In the genomic region with DNA sequence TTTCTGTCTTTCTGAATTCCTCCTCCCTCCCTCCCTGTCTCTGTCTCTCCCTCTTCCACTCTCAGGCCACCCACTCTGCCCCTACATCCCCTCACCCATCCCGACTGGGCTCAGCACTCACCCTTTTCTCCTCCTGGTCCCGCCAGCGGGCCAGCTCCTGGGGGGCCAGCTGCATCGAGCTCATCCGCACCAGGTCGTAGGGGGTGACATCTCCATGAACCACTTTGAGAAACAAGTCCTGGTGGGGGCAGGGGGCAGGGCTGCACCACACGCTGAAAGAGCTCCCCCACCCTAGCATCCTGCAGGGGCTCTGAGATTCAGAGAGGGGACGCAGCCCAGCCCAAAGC, we compare ENCODE assay signal across 1 cellular context.
TF ChIP-seq lines count a peak whose summit lies in the region.

No MANE protein-coding gene starts in this region.

TF ChIP-seq in GM23338, 12 proteins besides CTCF, POLR2A, EP300 and RAD21 (continued from another document):
- TF ChIP-seq, protein P1, sequence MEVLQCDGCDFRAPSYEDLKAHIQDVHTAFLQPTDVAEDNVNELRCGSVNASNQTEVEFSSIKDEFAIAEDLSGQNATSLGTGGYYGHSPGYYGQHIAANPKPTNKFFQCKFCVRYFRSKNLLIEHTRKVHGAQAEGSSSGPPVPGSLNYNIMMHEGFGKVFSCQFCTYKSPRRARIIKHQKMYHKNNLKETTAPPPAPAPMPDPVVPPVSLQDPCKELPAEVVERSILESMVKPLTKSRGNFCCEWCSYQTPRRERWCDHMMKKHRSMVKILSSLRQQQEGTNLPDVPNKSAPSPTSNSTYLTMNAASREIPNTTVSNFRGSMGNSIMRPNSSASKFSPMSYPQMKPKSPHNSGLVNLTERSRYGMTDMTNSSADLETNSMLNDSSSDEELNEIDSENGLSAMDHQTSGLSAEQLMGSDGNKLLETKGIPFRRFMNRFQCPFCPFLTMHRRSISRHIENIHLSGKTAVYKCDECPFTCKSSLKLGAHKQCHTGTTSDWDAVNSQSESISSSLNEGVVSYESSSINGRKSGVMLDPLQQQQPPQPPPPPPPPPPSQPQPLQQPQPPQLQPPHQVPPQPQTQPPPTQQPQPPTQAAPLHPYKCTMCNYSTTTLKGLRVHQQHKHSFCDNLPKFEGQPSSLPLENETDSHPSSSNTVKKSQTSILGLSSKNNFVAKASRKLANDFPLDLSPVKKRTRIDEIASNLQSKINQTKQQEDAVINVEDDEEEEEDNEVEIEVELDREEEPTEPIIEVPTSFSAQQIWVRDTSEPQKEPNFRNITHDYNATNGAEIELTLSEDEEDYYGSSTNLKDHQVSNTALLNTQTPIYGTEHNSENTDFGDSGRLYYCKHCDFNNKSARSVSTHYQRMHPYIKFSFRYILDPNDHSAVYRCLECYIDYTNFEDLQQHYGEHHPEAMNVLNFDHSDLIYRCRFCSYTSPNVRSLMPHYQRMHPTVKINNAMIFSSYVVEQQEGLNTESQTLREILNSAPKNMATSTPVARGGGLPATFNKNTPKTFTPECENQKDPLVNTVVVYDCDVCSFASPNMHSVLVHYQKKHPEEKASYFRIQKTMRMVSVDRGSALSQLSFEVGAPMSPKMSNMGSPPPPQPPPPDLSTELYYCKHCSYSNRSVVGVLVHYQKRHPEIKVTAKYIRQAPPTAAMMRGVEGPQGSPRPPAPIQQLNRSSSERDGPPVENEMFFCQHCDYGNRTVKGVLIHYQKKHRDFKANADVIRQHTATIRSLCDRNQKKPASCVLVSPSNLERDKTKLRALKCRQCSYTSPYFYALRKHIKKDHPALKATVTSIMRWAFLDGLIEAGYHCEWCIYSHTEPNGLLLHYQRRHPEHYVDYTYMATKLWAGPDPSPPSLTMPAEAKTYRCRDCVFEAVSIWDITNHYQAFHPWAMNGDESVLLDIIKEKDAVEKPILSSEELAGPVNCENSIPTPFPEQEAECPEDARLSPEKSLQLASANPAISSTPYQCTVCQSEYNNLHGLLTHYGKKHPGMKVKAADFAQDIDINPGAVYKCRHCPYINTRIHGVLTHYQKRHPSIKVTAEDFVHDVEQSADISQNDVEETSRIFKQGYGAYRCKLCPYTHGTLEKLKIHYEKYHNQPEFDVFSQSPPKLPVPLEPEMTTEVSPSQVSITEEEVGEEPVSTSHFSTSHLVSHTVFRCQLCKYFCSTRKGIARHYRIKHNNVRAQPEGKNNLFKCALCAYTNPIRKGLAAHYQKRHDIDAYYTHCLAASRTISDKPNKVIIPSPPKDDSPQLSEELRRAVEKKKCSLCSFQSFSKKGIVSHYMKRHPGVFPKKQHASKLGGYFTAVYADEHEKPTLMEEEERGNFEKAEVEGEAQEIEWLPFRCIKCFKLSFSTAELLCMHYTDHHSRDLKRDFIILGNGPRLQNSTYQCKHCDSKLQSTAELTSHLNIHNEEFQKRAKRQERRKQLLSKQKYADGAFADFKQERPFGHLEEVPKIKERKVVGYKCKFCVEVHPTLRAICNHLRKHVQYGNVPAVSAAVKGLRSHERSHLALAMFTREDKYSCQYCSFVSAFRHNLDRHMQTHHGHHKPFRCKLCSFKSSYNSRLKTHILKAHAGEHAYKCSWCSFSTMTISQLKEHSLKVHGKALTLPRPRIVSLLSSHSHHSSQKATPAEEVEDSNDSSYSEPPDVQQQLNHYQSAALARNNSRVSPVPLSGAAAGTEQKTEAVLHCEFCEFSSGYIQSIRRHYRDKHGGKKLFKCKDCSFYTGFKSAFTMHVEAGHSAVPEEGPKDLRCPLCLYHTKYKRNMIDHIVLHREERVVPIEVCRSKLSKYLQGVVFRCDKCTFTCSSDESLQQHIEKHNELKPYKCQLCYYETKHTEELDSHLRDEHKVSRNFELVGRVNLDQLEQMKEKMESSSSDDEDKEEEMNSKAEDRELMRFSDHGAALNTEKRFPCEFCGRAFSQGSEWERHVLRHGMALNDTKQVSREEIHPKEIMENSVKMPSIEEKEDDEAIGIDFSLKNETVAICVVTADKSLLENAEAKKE (CRISPR knock-in tag; IDR thresholded peaks at IDR 0.05) = no peak
- TF ChIP-seq EZH2 (IDR thresholded peaks at IDR 0.05; ENCODE audit: low read depth, unreplicated experiment) (no peak), JUNB (IDR thresholded peaks at IDR 0.05; ENCODE audit: unreplicated experiment) (no peak), STAT1 (IDR thresholded peaks at IDR 0.05; ENCODE audit: unreplicated experiment) (no peak), NANOG (IDR thresholded peaks at IDR 0.05; ENCODE audit: borderline replicate concordance) (no peak), ZNF114 (CRISPR knock-in tag; IDR thresholded peaks at IDR 0.05) (no peak), CREB1 (CRISPR knock-in tag; IDR thresholded peaks at IDR 0.05; ENCODE audit: low read depth) (no peak)
- TF ChIP-seq, protein P2, sequence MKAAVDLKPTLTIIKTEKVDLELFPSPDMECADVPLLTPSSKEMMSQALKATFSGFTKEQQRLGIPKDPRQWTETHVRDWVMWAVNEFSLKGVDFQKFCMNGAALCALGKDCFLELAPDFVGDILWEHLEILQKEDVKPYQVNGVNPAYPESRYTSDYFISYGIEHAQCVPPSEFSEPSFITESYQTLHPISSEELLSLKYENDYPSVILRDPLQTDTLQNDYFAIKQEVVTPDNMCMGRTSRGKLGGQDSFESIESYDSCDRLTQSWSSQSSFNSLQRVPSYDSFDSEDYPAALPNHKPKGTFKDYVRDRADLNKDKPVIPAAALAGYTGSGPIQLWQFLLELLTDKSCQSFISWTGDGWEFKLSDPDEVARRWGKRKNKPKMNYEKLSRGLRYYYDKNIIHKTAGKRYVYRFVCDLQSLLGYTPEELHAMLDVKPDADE (IDR thresholded peaks at IDR 0.05) = no peak
